3 cellular contexts compared by ENCODE assay signal in the genomic region with DNA sequence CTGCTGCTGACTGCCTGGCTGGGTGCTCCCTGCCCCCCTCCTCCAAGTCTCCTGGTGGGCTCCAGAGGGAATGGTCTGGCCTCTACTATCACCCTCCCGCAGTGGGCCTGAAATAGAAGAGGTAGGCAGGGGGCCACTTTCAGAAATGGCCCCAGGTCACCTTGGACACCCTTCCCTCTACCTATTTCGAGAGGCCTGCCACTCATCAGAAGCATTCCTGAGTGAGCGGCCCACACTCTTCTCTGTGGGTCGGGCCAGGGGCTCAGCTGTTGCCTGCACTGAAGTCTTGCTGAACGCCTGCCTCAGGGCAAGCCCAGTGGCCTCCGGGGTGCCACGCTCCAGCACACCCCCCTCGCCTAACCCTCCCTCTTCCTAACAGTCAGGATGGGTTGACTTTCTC.
TF ChIP-seq lines count a peak whose summit lies in the region.

No MANE protein-coding gene starts in this region.

TF ChIP-seq in SK-N-SH, 30 proteins besides CTCF, POLR2A, EP300 and RAD21 (continued from another document):
- TF ChIP-seq ZBTB33 (IDR thresholded peaks at IDR 0.05; ENCODE audit: borderline replicate concordance, low read depth) (no peak), YY1 (IDR thresholded peaks at IDR 0.05; ENCODE audit: low read depth) (no peak), USF1 (IDR thresholded peaks at IDR 0.05; ENCODE audit: borderline replicate concordance, low read depth) (no peak), MEF2A (IDR thresholded peaks at IDR 0.05; ENCODE audit: borderline replicate concordance, low read depth) (no peak), SMC3 (IDR thresholded peaks at IDR 0.05; ENCODE audit: low read depth, low read length) (no peak), CHD2 (IDR thresholded peaks at IDR 0.05; ENCODE audit: low read length, partially characterized antibody) (no peak), FOXJ3 (CRISPR knock-in tag; IDR thresholded peaks at IDR 0.05) (no peak)

TF ChIP-seq in SK-N-SH treated with all-trans-retinoic acid at 6 μM for 48 hours, 23 proteins besides CTCF, POLR2A, EP300 and RAD21 (continued from another document):
- no peak for TF ChIP-seq CSRNP3 (CRISPR knock-in tag; IDR thresholded peaks at IDR 0.05)
- TF ChIP-seq TOX (CRISPR knock-in tag; IDR thresholded peaks at IDR 0.05; ENCODE audit: borderline replicate concordance) = no peak
- TF ChIP-seq OSR1 (CRISPR knock-in tag; IDR thresholded peaks at IDR 0.05) = no peak
- TF ChIP-seq ZNF70 (CRISPR knock-in tag; IDR thresholded peaks at IDR 0.05) = no peak
- no peak for TF ChIP-seq GLIS3 (CRISPR knock-in tag; IDR thresholded peaks at IDR 0.05)
- TF ChIP-seq, protein P1, sequence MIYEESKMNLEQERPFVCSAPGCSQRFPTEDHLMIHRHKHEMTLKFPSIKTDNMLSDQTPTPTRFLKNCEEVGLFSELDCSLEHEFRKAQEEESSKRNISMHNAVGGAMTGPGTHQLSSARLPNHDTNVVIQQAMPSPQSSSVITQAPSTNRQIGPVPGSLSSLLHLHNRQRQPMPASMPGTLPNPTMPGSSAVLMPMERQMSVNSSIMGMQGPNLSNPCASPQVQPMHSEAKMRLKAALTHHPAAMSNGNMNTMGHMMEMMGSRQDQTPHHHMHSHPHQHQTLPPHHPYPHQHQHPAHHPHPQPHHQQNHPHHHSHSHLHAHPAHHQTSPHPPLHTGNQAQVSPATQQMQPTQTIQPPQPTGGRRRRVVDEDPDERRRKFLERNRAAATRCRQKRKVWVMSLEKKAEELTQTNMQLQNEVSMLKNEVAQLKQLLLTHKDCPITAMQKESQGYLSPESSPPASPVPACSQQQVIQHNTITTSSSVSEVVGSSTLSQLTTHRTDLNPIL (CRISPR knock-in tag; IDR thresholded peaks at IDR 0.05; ENCODE audit: low read depth) = no peak
- no peak for TF ChIP-seq ZNF565 (CRISPR knock-in tag; conservative IDR thresholded peaks at IDR 0.05; ENCODE audit: low read depth)
- no peak for TF ChIP-seq TCF4 (CRISPR knock-in tag; IDR thresholded peaks at IDR 0.05; ENCODE audit: borderline replicate concordance)
- no peak for TF ChIP-seq ZFP30 (CRISPR knock-in tag; IDR thresholded peaks at IDR 0.05)
- no peak for TF ChIP-seq SNAI2 (CRISPR knock-in tag; IDR thresholded peaks at IDR 0.05)
- TF ChIP-seq ESRRG (CRISPR knock-in tag; IDR thresholded peaks at IDR 0.05) = no peak
- no peak for TF ChIP-seq ISL1 (CRISPR knock-in tag; IDR thresholded peaks at IDR 0.05)
- no peak for TF ChIP-seq ZC3H10 (CRISPR knock-in tag; IDR thresholded peaks at IDR 0.05)

TF ChIP-seq in HepG2, 621 proteins besides CTCF, POLR2A, EP300 and RAD21 (continued from another document):
- TF ChIP-seq ZNF687 (CRISPR knock-in tag; IDR thresholded peaks at IDR 0.05) (0 out of 2 replicates have a peak, but pooled peaks have one; percentile 29), ZFX (CRISPR knock-in tag; IDR thresholded peaks at IDR 0.05; ENCODE audit: low read depth) (0 out of 2 replicates have a peak, but pooled peaks have one; percentile 22), RBFOX2 (IDR thresholded peaks at IDR 0.05; ENCODE audit: low read depth, low read length) (0 out of 2 replicates have a peak, but pooled peaks have one; percentile 44), TCF7 (IDR thresholded peaks at IDR 0.05; ENCODE audit: low read depth) (no peak)
